1 cellular context compared by ENCODE assay signal in genomic region chr1:97920832-97921571, GRCh38.
TF ChIP-seq lines count a peak whose summit lies in the region.

TSS of gene DPYD (minus strand) at chr1:97921034. CDS start at chr1:97920922, 112 bp downstream.

TF ChIP-seq in HepG2, 621 proteins besides CTCF, POLR2A, EP300 and RAD21 (continued from another document and continues in another):
- TF ChIP-seq ZNF646 (CRISPR knock-in tag; IDR thresholded peaks at IDR 0.05) (no peak), HNRNPL (IDR thresholded peaks at IDR 0.05; ENCODE audit: low read depth, low read length) (no peak), ARID3A (IDR thresholded peaks at IDR 0.05; ENCODE audit: low read depth, low read length) (peak; percentile 16; the same call in 1 of the 2 replicates), SETDB1 (CRISPR knock-in tag; IDR thresholded peaks at IDR 0.05; ENCODE audit: borderline replicate concordance) (no peak), GATA4 (IDR thresholded peaks at IDR 0.05; ENCODE audit: borderline replicate concordance, low read depth) (no peak), GABPA (IDR thresholded peaks at IDR 0.05; ENCODE audit: low read depth, low read length) (no peak), GABPA (CRISPR knock-in tag; IDR thresholded peaks at IDR 0.05; ENCODE audit: low read depth) (peak; percentile 14; the same call in 1 of the 2 replicates), PHF21A (CRISPR knock-in tag; IDR thresholded peaks at IDR 0.05) (no peak), THAP11 (CRISPR knock-in tag; IDR thresholded peaks at IDR 0.05) (no peak), NFKBIZ (CRISPR knock-in tag; IDR thresholded peaks at IDR 0.05) (no peak), ETV5 (CRISPR knock-in tag; IDR thresholded peaks at IDR 0.05; ENCODE audit: borderline replicate concordance) (no peak), HMGXB3 (CRISPR knock-in tag; IDR thresholded peaks at IDR 0.05; ENCODE audit: borderline replicate concordance) (no peak), ELF3 (CRISPR knock-in tag; IDR thresholded peaks at IDR 0.05) (no peak), CENPX (CRISPR knock-in tag; IDR thresholded peaks at IDR 0.05) (no peak), ZNF816 (CRISPR knock-in tag; IDR thresholded peaks at IDR 0.05; ENCODE audit: borderline replicate concordance) (no peak), PCBP2 (optimal IDR thresholded peaks at IDR 0.05; ENCODE audit: low read depth, low read length, poor library complexity, severe bottlenecking) (no peak), PHF5A (CRISPR knock-in tag; IDR thresholded peaks at IDR 0.05; ENCODE audit: low read depth, unreplicated experiment) (no peak)
- TF ChIP-seq, protein P1, sequence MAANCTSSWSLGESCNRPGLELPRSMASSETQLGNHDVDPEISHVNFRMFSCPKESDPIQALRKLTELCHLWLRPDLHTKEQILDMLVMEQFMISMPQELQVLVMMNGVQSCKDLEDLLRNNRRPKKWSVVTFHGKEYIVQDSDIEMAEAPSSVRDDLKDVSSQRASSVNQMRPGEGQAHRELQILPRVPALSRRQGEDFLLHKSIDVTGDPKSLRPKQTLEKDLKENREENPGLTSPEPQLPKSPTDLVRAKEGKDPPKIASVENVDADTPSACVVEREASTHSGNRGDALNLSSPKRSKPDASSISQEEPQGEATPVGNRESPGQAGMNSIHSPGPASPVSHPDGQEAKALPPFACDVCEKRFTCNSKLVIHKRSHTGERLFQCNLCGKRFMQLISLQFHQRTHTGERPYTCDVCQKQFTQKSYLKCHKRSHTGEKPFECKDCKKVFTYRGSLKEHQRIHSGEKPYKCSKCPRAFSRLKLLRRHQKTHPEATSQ (CRISPR knock-in tag; IDR thresholded peaks at IDR 0.05; ENCODE audit: borderline replicate concordance): peak; percentile 28; the same call in 1 of the 2 replicates
- TF ChIP-seq, protein P2, sequence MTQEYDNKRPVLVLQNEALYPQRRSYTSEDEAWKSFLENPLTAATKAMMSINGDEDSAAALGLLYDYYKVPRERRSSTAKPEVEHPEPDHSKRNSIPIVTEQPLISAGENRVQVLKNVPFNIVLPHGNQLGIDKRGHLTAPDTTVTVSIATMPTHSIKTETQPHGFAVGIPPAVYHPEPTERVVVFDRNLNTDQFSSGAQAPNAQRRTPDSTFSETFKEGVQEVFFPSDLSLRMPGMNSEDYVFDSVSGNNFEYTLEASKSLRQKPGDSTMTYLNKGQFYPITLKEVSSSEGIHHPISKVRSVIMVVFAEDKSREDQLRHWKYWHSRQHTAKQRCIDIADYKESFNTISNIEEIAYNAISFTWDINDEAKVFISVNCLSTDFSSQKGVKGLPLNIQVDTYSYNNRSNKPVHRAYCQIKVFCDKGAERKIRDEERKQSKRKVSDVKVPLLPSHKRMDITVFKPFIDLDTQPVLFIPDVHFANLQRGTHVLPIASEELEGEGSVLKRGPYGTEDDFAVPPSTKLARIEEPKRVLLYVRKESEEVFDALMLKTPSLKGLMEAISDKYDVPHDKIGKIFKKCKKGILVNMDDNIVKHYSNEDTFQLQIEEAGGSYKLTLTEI (CRISPR knock-in tag; conservative IDR thresholded peaks at IDR 0.05): no peak
- TF ChIP-seq, protein P3, sequence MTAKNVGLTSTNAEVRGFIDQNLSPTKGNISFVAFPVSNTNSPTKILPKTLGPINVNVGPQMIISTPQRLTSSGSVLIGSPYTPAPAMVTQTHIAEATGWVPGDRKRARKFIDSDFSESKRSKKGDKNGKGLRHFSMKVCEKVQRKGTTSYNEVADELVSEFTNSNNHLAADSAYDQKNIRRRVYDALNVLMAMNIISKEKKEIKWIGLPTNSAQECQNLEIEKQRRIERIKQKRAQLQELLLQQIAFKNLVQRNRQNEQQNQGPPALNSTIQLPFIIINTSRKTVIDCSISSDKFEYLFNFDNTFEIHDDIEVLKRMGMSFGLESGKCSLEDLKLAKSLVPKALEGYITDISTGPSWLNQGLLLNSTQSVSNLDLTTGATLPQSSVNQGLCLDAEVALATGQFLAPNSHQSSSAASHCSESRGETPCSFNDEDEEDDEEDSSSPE (CRISPR knock-in tag; IDR thresholded peaks at IDR 0.05): 0 out of 2 replicates have a peak, but pooled peaks have one; percentile 28
- TF ChIP-seq, protein P4, sequence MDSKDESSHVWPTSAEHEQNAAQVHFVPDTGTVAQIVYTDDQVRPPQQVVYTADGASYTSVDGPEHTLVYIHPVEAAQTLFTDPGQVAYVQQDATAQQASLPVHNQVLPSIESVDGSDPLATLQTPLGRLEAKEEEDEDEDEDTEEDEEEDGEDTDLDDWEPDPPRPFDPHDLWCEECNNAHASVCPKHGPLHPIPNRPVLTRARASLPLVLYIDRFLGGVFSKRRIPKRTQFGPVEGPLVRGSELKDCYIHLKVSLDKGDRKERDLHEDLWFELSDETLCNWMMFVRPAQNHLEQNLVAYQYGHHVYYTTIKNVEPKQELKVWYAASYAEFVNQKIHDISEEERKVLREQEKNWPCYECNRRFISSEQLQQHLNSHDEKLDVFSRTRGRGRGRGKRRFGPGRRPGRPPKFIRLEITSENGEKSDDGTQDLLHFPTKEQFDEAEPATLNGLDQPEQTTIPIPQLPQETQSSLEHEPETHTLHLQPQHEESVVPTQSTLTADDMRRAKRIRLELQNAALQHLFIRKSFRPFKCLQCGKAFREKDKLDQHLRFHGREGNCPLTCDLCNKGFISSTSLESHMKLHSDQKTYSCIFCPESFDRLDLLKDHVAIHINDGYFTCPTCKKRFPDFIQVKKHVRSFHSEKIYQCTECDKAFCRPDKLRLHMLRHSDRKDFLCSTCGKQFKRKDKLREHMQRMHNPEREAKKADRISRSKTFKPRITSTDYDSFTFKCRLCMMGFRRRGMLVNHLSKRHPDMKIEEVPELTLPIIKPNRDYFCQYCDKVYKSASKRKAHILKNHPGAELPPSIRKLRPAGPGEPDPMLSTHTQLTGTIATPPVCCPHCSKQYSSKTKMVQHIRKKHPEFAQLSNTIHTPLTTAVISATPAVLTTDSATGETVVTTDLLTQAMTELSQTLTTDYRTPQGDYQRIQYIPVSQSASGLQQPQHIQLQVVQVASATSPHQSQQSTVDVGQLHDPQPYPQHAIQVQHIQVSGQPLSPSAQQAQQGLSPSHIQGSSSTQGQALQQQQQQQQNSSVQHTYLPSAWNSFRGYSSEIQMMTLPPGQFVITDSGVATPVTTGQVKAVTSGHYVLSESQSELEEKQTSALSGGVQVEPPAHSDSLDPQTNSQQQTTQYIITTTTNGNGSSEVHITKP (CRISPR knock-in tag; IDR thresholded peaks at IDR 0.05; ENCODE audit: low read depth): 0 out of 2 replicates have a peak, but pooled peaks have one; percentile 11
- TF ChIP-seq, protein P5, sequence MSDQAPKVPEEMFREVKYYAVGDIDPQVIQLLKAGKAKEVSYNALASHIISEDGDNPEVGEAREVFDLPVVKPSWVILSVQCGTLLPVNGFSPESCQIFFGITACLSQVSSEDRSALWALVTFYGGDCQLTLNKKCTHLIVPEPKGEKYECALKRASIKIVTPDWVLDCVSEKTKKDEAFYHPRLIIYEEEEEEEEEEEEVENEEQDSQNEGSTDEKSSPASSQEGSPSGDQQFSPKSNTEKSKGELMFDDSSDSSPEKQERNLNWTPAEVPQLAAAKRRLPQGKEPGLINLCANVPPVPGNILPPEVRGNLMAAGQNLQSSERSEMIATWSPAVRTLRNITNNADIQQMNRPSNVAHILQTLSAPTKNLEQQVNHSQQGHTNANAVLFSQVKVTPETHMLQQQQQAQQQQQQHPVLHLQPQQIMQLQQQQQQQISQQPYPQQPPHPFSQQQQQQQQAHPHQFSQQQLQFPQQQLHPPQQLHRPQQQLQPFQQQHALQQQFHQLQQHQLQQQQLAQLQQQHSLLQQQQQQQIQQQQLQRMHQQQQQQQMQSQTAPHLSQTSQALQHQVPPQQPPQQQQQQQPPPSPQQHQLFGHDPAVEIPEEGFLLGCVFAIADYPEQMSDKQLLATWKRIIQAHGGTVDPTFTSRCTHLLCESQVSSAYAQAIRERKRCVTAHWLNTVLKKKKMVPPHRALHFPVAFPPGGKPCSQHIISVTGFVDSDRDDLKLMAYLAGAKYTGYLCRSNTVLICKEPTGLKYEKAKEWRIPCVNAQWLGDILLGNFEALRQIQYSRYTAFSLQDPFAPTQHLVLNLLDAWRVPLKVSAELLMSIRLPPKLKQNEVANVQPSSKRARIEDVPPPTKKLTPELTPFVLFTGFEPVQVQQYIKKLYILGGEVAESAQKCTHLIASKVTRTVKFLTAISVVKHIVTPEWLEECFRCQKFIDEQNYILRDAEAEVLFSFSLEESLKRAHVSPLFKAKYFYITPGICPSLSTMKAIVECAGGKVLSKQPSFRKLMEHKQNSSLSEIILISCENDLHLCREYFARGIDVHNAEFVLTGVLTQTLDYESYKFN (CRISPR knock-in tag; conservative IDR thresholded peaks at IDR 0.05): 0 out of 2 replicates have a peak, but pooled peaks have one; percentile 4
